In genomic region chr4:22343606-22344005, GRCh38 we compare ENCODE assay signal across 11 cellular contexts.
"Had no signal": no experiment of that assay in that cellular context is flagged by ENCODE, and none has a peak within 500 bp of the region (broad histone marks: within the 10 kb centered on the region; RNA-seq: fewer than 3 reads in every experiment).

No MANE protein-coding gene starts in this region.

- H2AFZ ChIP-seq: GM23248, GM23338 had no signal

- H3K9me3 ChIP-seq: HAP-1 had no signal

- H3K27ac ChIP-seq: GM23248 had no signal

- H3K4me1 ChIP-seq: HAP-1 had no signal

- H3K4me1 Mint-ChIP-seq: GM23338 had no signal

- FAIRE-seq: H1, H54 had no signal

- H3K9me3 Mint-ChIP-seq: HFFc6 had no signal

- H3K4me3 Mint-ChIP-seq: GM23338, H9, HFFc6 had no signal

- H3K27ac Mint-ChIP-seq: GM23338, H9, HFFc6 had no signal

- H3K4me2 ChIP-seq: GM23338 had no signal

- H3K36me3 ChIP-seq: HAP-1 had no signal

- DNase-seq: GM23248, GOT3, H7, H9, HCEC 1CT, HFFc6 had no signal

- H3K9ac ChIP-seq: GM23248 had no signal

- ATAC-seq: GM23338, HCT116 had no signal

- H3K4me3 ChIP-seq: GM23248, GM23338, HAP-1 had no signal
